ENCODE assay signal across 18 cellular contexts in genomic region chr20:58905236-58905635, GRCh38. TPM values are rescaled to one million over a fixed set of nuclear protein-coding genes. Genes with fewer than 3 reads are reported as not detected.
DNase-seq lines count a peak whose midpoint lies in the region; ATAC-seq and TF ChIP-seq lines count a peak whose summit lies in the region.
"Had no signal": no experiment of that assay in that cellular context is flagged by ENCODE, and none has a peak within 500 bp of the region (broad histone marks: within the 10 kb centered on the region; RNA-seq: fewer than 3 reads in every experiment).

No MANE protein-coding gene starts in this region.

- H3K4me1 Mint-ChIP-seq in CD8-positive, alpha-beta T cell (ENCODE audit: low read depth): peaks cover 76% of the 10 kb centered on the region

- H3K4me3 Mint-ChIP-seq in CD8-positive, alpha-beta T cell: no peak overlapping the region
- H3K4me3 Mint-ChIP-seq: activated T-cell treated with anti-CD3 and anti-CD28 coated beads, Interleukin-2, amount 50 U/mL, for 4 hours had no signal

- H4K20me1 ChIP-seq in KMS-11 (ENCODE audit: insufficient read depth): 0 out of 2 replicates have a peak, but pooled peaks cover 4% of the 10 kb centered on the region

- no peaks in the 10 kb centered on the region for H3K9me3 ChIP-seq in CD8-positive, alpha-beta T cell (ENCODE audit: low read length)
- H3K9me3 ChIP-seq in psoas muscle: no peaks in the 10 kb centered on the region
- H3K9me3 ChIP-seq: adrenal gland, left lung, thoracic aorta had no signal

- ATAC-seq in CD8-positive, alpha-beta T cell: no peak
- ATAC-seq in psoas muscle (no peak), GM18868 (IDR thresholded peaks at IDR 0.05; ENCODE audit: unreplicated experiment) (no peak)
- ATAC-seq: activated T-cell treated with anti-CD3 and anti-CD28 coated beads, Interleukin-2, amount 50 U/mL, for 4 hours; foreskin keratinocyte; left lung had no signal

- peak overlapping the region; percentile 71 for H3K27ac Mint-ChIP-seq in CD8-positive, alpha-beta T cell

- peaks cover 25% of the 10 kb centered on the region for H3K4me1 ChIP-seq in CD8-positive, alpha-beta T cell (ENCODE audit: insufficient read depth, low read length)
- peaks cover 95% of the 10 kb centered on the region for H3K4me1 ChIP-seq in KMS-11 (ENCODE audit: low read depth, poor library complexity, severe bottlenecking)
- H3K4me1 ChIP-seq in psoas muscle: peaks cover 66% of the 10 kb centered on the region

- no peak overlapping the region for H2AFZ ChIP-seq in KMS-11 (ENCODE audit: low read depth)

- no peak overlapping the region for H3K4me3 ChIP-seq in CD8-positive, alpha-beta T cell (ENCODE audit: low read depth, low read length)
- H3K4me3 ChIP-seq in KMS-11 (IDR thresholded peaks at IDR 0.05; ENCODE audit: insufficient read depth, low read depth, low read length) (no peak overlapping the region), psoas muscle (no peak overlapping the region)
- H3K4me3 ChIP-seq: adrenal gland, left lung, thoracic aorta had no signal

- no peaks in the 10 kb centered on the region for H3K27me3 Mint-ChIP-seq in CD8-positive, alpha-beta T cell (ENCODE audit: low read depth)

- H3K27ac ChIP-seq in CD8-positive, alpha-beta T cell (ENCODE audit: low read depth, low read length): no peak overlapping the region
- H3K27ac ChIP-seq in KMS-11 (peak overlapping the region; percentile 78; the same call in 1 of the 2 replicates), psoas muscle (peak overlapping the region; percentile 88)
- H3K27ac ChIP-seq: adrenal gland, foreskin keratinocyte, left lung had no signal

- H3K27me3 ChIP-seq in CD8-positive, alpha-beta T cell (ENCODE audit: insufficient read depth, low read length): no peaks in the 10 kb centered on the region
- H3K27me3 ChIP-seq in KMS-11 (ENCODE audit: insufficient read depth, low read depth): no peaks in the 10 kb centered on the region
- H3K27me3 ChIP-seq in psoas muscle (ENCODE audit: insufficient read depth in 3 of 3, low read length in 2 of 3): no peaks in the 10 kb centered on the region
- H3K27me3 ChIP-seq: adrenal gland, foreskin keratinocyte, left lung had no signal

- WGBS in psoas muscle, 3 donors: 33 to 70% (median 45%) methylated on average over 6 of the region's 6 CpGs

- peaks cover 72% of the 10 kb centered on the region for H3K79me2 ChIP-seq in KMS-11 (ENCODE audit: insufficient read depth, low read depth)

- TF ChIP-seq CTCF in CD8-positive, alpha-beta T cell (IDR thresholded peaks at IDR 0.05): no peak
- no peak for TF ChIP-seq CTCF in KMS-11 (conservative IDR thresholded peaks at IDR 0.05; ENCODE audit: low read depth, low read length)
- no peak for TF ChIP-seq CTCF in psoas muscle (IDR thresholded peaks at IDR 0.05)

- POLR2A ChIA-PET in CD8-positive, alpha-beta T cell (lab: Charles Lee): interaction anchor here (0.7 to 3.9 kb wide), 3 partner anchors 8 to 35 kb away, joined by 3 to 16 read pairs (median 3); no protein-coding TSS in a partner anchor

- H3K4me2 ChIP-seq in KMS-11: peak overlapping the region; percentile 85

- no peak for DNase-seq in CD8-positive, alpha-beta T cell
- DNase-seq in astrocyte of the hippocampus (ENCODE audit: low read depth, low spot score) (peak; percentile 77), psoas muscle (no peak), HPDE6-E6E7 (ENCODE audit: extremely low spot score) (no peak), HCEC 1CT (no peak)
- DNase-seq: activated CD4-positive, alpha-beta T cell treated with anti-CD3 and anti-CD28 coated beads for 4 hours; activated T-cell treated with anti-CD3 and anti-CD28 coated beads, Interleukin-2, amount 50 U/mL, for 4 hours; cerebellar nuclear complex; DMS79 treated with DMSO at 0.1 percent for 48 hours; foreskin keratinocyte; left lung; NCI-H1694 treated with DMSO at 0.1 percent for 48 hours; SHP77 treated with DMSO at 0.1 percent for 48 hours; stimulated activated CD4-positive, alpha-beta T cell treated with anti-CD3 and anti-CD28 coated beads, Interleukin-4, amount 100 ng/mL, for 4 hours had no signal

- peaks cover 51% of the 10 kb centered on the region for H3K36me3 ChIP-seq in CD8-positive, alpha-beta T cell (ENCODE audit: insufficient read depth, low read length)
- peaks cover 34% of the 10 kb centered on the region for H3K36me3 ChIP-seq in KMS-11 (ENCODE audit: insufficient read depth)
- peaks cover 7 to 68% of the 10 kb centered on the region in 2 donors for H3K36me3 ChIP-seq in psoas muscle (ENCODE audit: insufficient read depth in 1 of 2, low read depth in 1 of 2)

- H3K36me3 Mint-ChIP-seq in CD8-positive, alpha-beta T cell: peaks cover 87% of the 10 kb centered on the region

- CTCF ChIA-PET in CD8-positive, alpha-beta T cell (lab: Charles Lee): interaction anchor here (1.6 kb wide), 1 partner anchor 183 kb away, joined by 3 read pairs; no protein-coding TSS in a partner anchor

- intact Hi-C loops in CD8-positive, alpha-beta T cell (cut with DNase I, micrococcal nuclease): no loop called here
- intact Hi-C loops in psoas muscle (cut with DNase I): loop anchor here in 1 of 2 donors (5.0 kb wide), 1 partner anchor 77 kb away; the partner anchor contains the start of gene NELFCD

- H3K9me3 Mint-ChIP-seq in CD8-positive, alpha-beta T cell: no peaks in the 10 kb centered on the region
- H3K9me3 Mint-ChIP-seq: activated T-cell treated with anti-CD3 and anti-CD28 coated beads, Interleukin-2, amount 50 U/mL, for 4 hours had no signal

- no peak overlapping the region for H3K9ac ChIP-seq in KMS-11

RNA-seq across cellular contexts. Expression of gene GNAS, which starts 52.7 kb away (rescaled TPM):
- 1,000 to 10,000 TPM; 1,064 to 1,097 TPM for total RNA-seq in CD8-positive, alpha-beta T cell
- 1,000 to 10,000 TPM; 1,018 to 1,905 (median 1,319) TPM for total RNA-seq in psoas muscle
- polyA plus RNA-seq in psoas muscle: 1,000 to 10,000 TPM in 2 of 3 donors, 100 to 1,000 TPM in 1; 700 to 1,469 (median 1,394) TPM

RNA-seq across cellular contexts. Expression of gene GNAS-AS1, which starts 54.5 kb away (rescaled TPM):
- total RNA-seq in CD8-positive, alpha-beta T cell: under 1 TPM in 1 of 2 experiments, not detected in 1; 0.28 TPM
- 1 to 10 TPM in 1 of 4 donors, under 1 TPM in 2, not detected in 1; 0.26 to 1.0 (median 0.65) TPM for total RNA-seq in psoas muscle
- polyA plus RNA-seq in psoas muscle: under 1 TPM; 0.03 to 0.53 (median 0.13) TPM
